In the genomic region with DNA sequence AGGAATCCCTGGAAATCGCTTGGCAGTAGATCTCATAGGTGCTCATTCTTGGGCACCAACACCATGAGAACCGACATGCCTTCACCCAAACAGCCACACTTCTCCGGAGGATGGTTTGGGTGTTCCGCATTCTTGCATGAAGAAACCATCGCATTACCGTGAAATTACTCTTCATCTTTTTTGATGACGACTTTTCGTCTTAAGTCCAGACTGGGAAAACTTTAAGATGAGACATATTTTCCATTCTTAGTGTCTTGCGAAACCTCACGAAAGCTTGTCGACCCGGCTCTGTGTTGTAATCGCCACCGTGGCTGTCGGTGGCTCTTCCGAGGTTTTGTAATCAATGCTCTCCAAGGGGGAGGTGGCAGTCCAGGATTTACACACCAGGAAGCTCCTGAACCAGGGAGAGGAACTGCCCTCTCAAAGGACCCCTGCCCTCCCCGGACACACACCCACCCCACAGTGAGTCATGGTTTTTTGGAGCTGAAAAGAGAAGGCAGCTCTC, we compare ENCODE assay signal across 8 cellular contexts. TPM values are rescaled to one million over a fixed set of nuclear protein-coding genes. Genes with fewer than 3 reads are reported as not detected.
DNase-seq lines count a peak whose midpoint lies in the region; ATAC-seq and TF ChIP-seq lines count a peak whose summit lies in the region.

No MANE protein-coding gene starts in this region.

- no peaks in the 10 kb centered on the region for H3K9me3 ChIP-seq in thyroid gland

- peak overlapping the region; percentile 83 for H3K4me3 Mint-ChIP-seq in stimulated activated naive CD8-positive, alpha-beta T cell treated with anti-CD3 and anti-CD28 coated beads, Interleukin-15, Interleukin-2, amounts not matched to agents 100 ng/mL and 50 ng/mL, for 24 hours
- peak overlapping the region; percentile 94 to 99 for H3K4me3 Mint-ChIP-seq in activated T-cell treated with anti-CD3 and anti-CD28 coated beads, Interleukin-2, amount 50 U/mL, for 72 hours
- H3K4me3 Mint-ChIP-seq in immature natural killer cell: peak overlapping the region; percentile 68 to 99 (median 96)

- no peaks in the 10 kb centered on the region for H3K9me3 Mint-ChIP-seq in stimulated activated naive CD8-positive, alpha-beta T cell treated with anti-CD3 and anti-CD28 coated beads, Interleukin-15, Interleukin-2, amounts not matched to agents 100 ng/mL and 50 ng/mL, for 24 hours
- H3K9me3 Mint-ChIP-seq in activated T-cell treated with anti-CD3 and anti-CD28 coated beads, Interleukin-2, amount 50 U/mL, for 72 hours: no peaks in the 10 kb centered on the region
- no peaks in the 10 kb centered on the region for H3K9me3 Mint-ChIP-seq in immature natural killer cell

- TF ChIP-seq POLR2A in thyroid gland (IDR thresholded peaks at IDR 0.05): no peak

- no peak for DNase-seq in stimulated activated naive CD8-positive, alpha-beta T cell treated with anti-CD3 and anti-CD28 coated beads, Interleukin-15, Interleukin-2, amounts not matched to agents 100 U/mL and 50 U/mL, for 24 hours
- no peak for DNase-seq in activated T-cell treated with anti-CD3 and anti-CD28 coated beads, Interleukin-2, amount 50 U/mL, for 72 hours
- DNase-seq in immature natural killer cell (no peak), thyroid gland (no peak), GM10266 (ENCODE audit: extremely low spot score) (no peak)

- H3K36me3 Mint-ChIP-seq in stimulated activated naive CD8-positive, alpha-beta T cell treated with anti-CD3 and anti-CD28 coated beads, Interleukin-15, Interleukin-2, amounts not matched to agents 100 ng/mL and 50 ng/mL, for 24 hours (ENCODE audit: low read depth): peaks cover 17% of the 10 kb centered on the region
- no peaks in the 10 kb centered on the region for H3K36me3 Mint-ChIP-seq in activated T-cell treated with anti-CD3 and anti-CD28 coated beads, Interleukin-2, amount 50 U/mL, for 72 hours (ENCODE audit: insufficient read depth in 2 of 2)
- no peaks in the 10 kb centered on the region for H3K36me3 Mint-ChIP-seq in immature natural killer cell

- H3K4me1 ChIP-seq in thyroid gland: peaks cover 19% of the 10 kb centered on the region in 2 donors

- intact Hi-C loops in thyroid gland (cut with DNase I): no loop called here

- no peaks in the 10 kb centered on the region for H3K27me3 ChIP-seq in thyroid gland

- peaks cover 62% of the 10 kb centered on the region for H3K4me1 Mint-ChIP-seq in stimulated activated naive CD8-positive, alpha-beta T cell treated with anti-CD3 and anti-CD28 coated beads, Interleukin-15, Interleukin-2, amounts not matched to agents 100 ng/mL and 50 ng/mL, for 24 hours (ENCODE audit: low read depth)
- peaks cover 59% of the 10 kb centered on the region for H3K4me1 Mint-ChIP-seq in activated T-cell treated with anti-CD3 and anti-CD28 coated beads, Interleukin-2, amount 50 U/mL, for 72 hours (ENCODE audit: low read depth)
- H3K4me1 Mint-ChIP-seq in immature natural killer cell: peaks cover 31 to 39% of the 10 kb centered on the region in 2 donors

- ATAC-seq in stimulated activated naive CD8-positive, alpha-beta T cell treated with anti-CD3 and anti-CD28 coated beads, Interleukin-15, Interleukin-2, amounts not matched to agents 100 U/mL and 50 U/mL, for 24 hours: no peak
- ATAC-seq in activated T-cell treated with anti-CD3 and anti-CD28 coated beads, Interleukin-2, amount 50 U/mL, for 72 hours (replicated peaks in 1 of 2): no peak
- ATAC-seq in HG03457 (IDR thresholded peaks at IDR 0.05; ENCODE audit: unreplicated experiment) (no peak), GM18498 (IDR thresholded peaks at IDR 0.05; ENCODE audit: unreplicated experiment) (no peak)

- peak overlapping the region; percentile 63 for H3K27ac Mint-ChIP-seq in stimulated activated naive CD8-positive, alpha-beta T cell treated with anti-CD3 and anti-CD28 coated beads, Interleukin-15, Interleukin-2, amounts not matched to agents 100 ng/mL and 50 ng/mL, for 24 hours
- H3K27ac Mint-ChIP-seq in activated T-cell treated with anti-CD3 and anti-CD28 coated beads, Interleukin-2, amount 50 U/mL, for 72 hours: peak overlapping the region; percentile 79
- peak overlapping the region; percentile 25 to 98 (median 79) for H3K27ac Mint-ChIP-seq in immature natural killer cell

- TF ChIP-seq CTCF in thyroid gland (IDR thresholded peaks at IDR 0.05) (no peak), GM10266 (IDR thresholded peaks at IDR 0.05; ENCODE audit: control insufficient read depth, insufficient read depth, low read depth, missing control alignments) (no peak)

- H3K4me3 ChIP-seq in thyroid gland (replicated peaks in 1 of 3): no peak overlapping the region

- H3K27ac ChIP-seq in thyroid gland: peak overlapping the region in 2 of 3 donors; percentile 28 to 92

- H3K36me3 ChIP-seq in thyroid gland: no peaks in the 10 kb centered on the region

- WGBS in thyroid gland, 2 donors: 80 to 82% methylated on average over 17 of the region's 17 CpGs

- no peaks in the 10 kb centered on the region for H3K27me3 Mint-ChIP-seq in stimulated activated naive CD8-positive, alpha-beta T cell treated with anti-CD3 and anti-CD28 coated beads, Interleukin-15, Interleukin-2, amounts not matched to agents 100 ng/mL and 50 ng/mL, for 24 hours
- no peaks in the 10 kb centered on the region for H3K27me3 Mint-ChIP-seq in activated T-cell treated with anti-CD3 and anti-CD28 coated beads, Interleukin-2, amount 50 U/mL, for 72 hours (ENCODE audit: low read depth)
- H3K27me3 Mint-ChIP-seq in immature natural killer cell (ENCODE audit: low read depth in 3 of 3): peaks cover 8 to 16% (median 10%) of the 10 kb centered on the region in 3 donors

RNA-seq across cellular contexts. Expression of a gene that starts 1.7 kb away (rescaled TPM):
- 10 to 100 TPM; 38.4 to 40.4 TPM for total RNA-seq in activated T-cell treated with anti-CD3 and anti-CD28 coated beads, Interleukin-2, amount 50 U/mL, for 72 hours
- 10 to 100 TPM; 24.5 to 31.2 (median 26.2) TPM for polyA plus RNA-seq in immature natural killer cell
- 10 to 100 TPM; 60.5 to 87.1 (median 79.9) TPM for total RNA-seq in thyroid gland

RNA-seq across cellular contexts. Expression of a gene that starts 44.1 kb away (rescaled TPM):
- 10 to 100 TPM; 39.3 to 43.5 TPM for total RNA-seq in activated T-cell treated with anti-CD3 and anti-CD28 coated beads, Interleukin-2, amount 50 U/mL, for 72 hours
- polyA plus RNA-seq in immature natural killer cell: 10 to 100 TPM; 13.1 to 16.0 (median 15.3) TPM
- total RNA-seq in thyroid gland: 10 to 100 TPM; 13.8 to 24.7 (median 19.9) TPM
